In the genomic region with DNA sequence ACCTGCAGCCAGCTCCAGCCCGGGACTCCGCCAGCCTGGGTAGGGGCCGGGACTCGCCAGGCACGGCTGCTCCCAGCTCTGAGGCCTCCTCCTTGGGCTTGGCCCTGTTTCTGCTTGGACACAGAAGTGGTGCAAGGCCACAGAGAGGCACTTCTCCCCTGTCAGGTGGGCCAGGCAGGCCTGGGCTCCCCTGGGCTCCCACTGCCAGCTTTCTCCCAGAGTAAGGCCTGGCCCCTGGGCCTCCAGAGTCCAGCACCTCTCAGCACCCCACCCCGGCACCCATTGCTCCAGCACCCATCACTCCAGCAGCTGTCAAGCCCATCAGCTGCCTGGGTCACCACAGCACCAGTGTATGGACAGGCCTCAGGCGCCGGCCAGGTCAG, we compare ENCODE assay signal across 16 cellular contexts.
DNase-seq lines count a peak whose midpoint lies in the region; ATAC-seq, FAIRE-seq and TF ChIP-seq lines count a peak whose summit lies in the region.
"Had no signal": no experiment of that assay in that cellular context is flagged by ENCODE, and none has a peak within 500 bp of the region (broad histone marks: within the 10 kb centered on the region; RNA-seq: fewer than 3 reads in every experiment).

No MANE protein-coding gene starts in this region.

- no peak overlapping the region for H3K4me3 ChIP-seq in H7 (ENCODE audit: insufficient read depth, low read depth, low read length)
- H3K4me3 ChIP-seq in body of pancreas = no peak overlapping the region
- no peak overlapping the region for H3K4me3 ChIP-seq in sigmoid colon
- H3K4me3 ChIP-seq in esophagus squamous epithelium = no peak overlapping the region
- H3K4me3 ChIP-seq: right lobe of liver, SJSA1 had no signal

- DNase-seq in H7 (peak; percentile 93), body of pancreas (peak in 3 of 4 donors; percentile 13 to 55 (median 53)), sigmoid colon (peak; percentile 67), HTR-8/SVneo (ENCODE audit: insufficient read length, low spot score) (no peak), esophagus squamous epithelium (lab: John Stamatoyannopoulos, UW) (no peak), ureter (ENCODE audit: low spot score) (no peak)
- DNase-seq: activated CD4-positive, CD25-positive, alpha-beta regulatory T cell treated with anti-CD3 and anti-CD28 coated beads, Interleukin-2, amount 50 U/mL, for 72 hours; activated naive CD4-positive, alpha-beta T cell treated with anti-CD3 and anti-CD28 coated beads for 36 hours; COR-L47; NCI-H187; NCI-H524 treated with DMSO at 0.1 percent for 48 hours; right lobe of liver; T-helper 9 cell had no signal

- ATAC-seq in body of pancreas = no peak
- ATAC-seq: right lobe of liver had no signal

- TF ChIP-seq EP300 in sigmoid colon (IDR thresholded peaks at IDR 0.05) = no peak

- H3K4me1 ChIP-seq in body of pancreas (peaks cover 53% of the 10 kb centered on the region), sigmoid colon (peaks cover 0 to under 1% (median 0%) of the 10 kb centered on the region in 4 donors), esophagus squamous epithelium (no peaks in the 10 kb centered on the region)
- H3K4me1 ChIP-seq: right lobe of liver, SJSA1 had no signal

- H3K36me3 ChIP-seq in H7 (replicated peaks; ENCODE audit: control insufficient read depth, insufficient read depth, low read length) (no peaks in the 10 kb centered on the region; the same call in 1 of the 2 replicates), body of pancreas (replicated peaks in 1 of 2; ENCODE audit: insufficient read depth in 1 of 2, low read depth in 2 of 2) (no peaks in the 10 kb centered on the region), sigmoid colon (peaks cover 0 to 20% (median 10%) of the 10 kb centered on the region in 4 donors), esophagus squamous epithelium (peaks cover 0 to 42% (median 0%) of the 10 kb centered on the region in 3 donors)

- no peak overlapping the region for H3K27ac ChIP-seq in body of pancreas
- H3K27ac ChIP-seq in layer of hippocampus (ENCODE audit: low read depth, low read length) = peak overlapping the region; percentile 71
- no peak overlapping the region for H3K27ac ChIP-seq in sigmoid colon
- H3K27ac ChIP-seq in esophagus squamous epithelium = no peak overlapping the region
- H3K27ac ChIP-seq: right lobe of liver, SJSA1 had no signal

- no peak for FAIRE-seq in HTR-8/SVneo (lab: Jason Lieb, UNC)
- FAIRE-seq: islet of Langerhans had no signal

- intact Hi-C loops in body of pancreas (cut with DNase I) (no loop called here), sigmoid colon (cut with DNase I) (no loop called here), esophagus squamous epithelium (cut with DNase I) (no loop called here)

- 82% methylated on average over 8 of the region's 8 CpGs; no CpG with 5 or more reads in 1 of the 2 donors for WGBS in body of pancreas, 2 donors
- 92 to 94% methylated on average over 8 of the region's 8 CpGs for WGBS in sigmoid colon, 2 donors
- WGBS in esophagus squamous epithelium, 2 donors = 100% methylated on average over 2 of the region's 8 CpGs; no CpG with 5 or more reads in 1 of the 2 donors

- no peak for TF ChIP-seq CTCF in body of pancreas (IDR thresholded peaks at IDR 0.05)
- TF ChIP-seq CTCF in sigmoid colon (IDR thresholded peaks at IDR 0.05) = no peak
- no peak for TF ChIP-seq CTCF in esophagus squamous epithelium (IDR thresholded peaks at IDR 0.05)

- H3K27me3 ChIP-seq in H7 (ENCODE audit: control insufficient read depth, insufficient read depth, low read length) = no peaks in the 10 kb centered on the region
- no peaks in the 10 kb centered on the region for H3K27me3 ChIP-seq in body of pancreas
- H3K27me3 ChIP-seq in layer of hippocampus (ENCODE audit: control insufficient read depth, insufficient read depth, low read length) = no peaks in the 10 kb centered on the region
- no peaks in the 10 kb centered on the region for H3K27me3 ChIP-seq in sigmoid colon
- H3K27me3 ChIP-seq in esophagus squamous epithelium = no peaks in the 10 kb centered on the region
- H3K27me3 ChIP-seq: right lobe of liver, SJSA1 had no signal

- TF ChIP-seq POLR2A in body of pancreas (IDR thresholded peaks at IDR 0.05) (no peak), sigmoid colon (IDR thresholded peaks at IDR 0.05) (no peak), esophagus squamous epithelium (IDR thresholded peaks at IDR 0.05) (no peak)

- H3K9me3 ChIP-seq in body of pancreas (no peaks in the 10 kb centered on the region), sigmoid colon (no peaks in the 10 kb centered on the region), esophagus squamous epithelium (no peaks in the 10 kb centered on the region)
- H3K9me3 ChIP-seq: right lobe of liver, SJSA1 had no signal

Comparison
In these comparisons a context has a peak if more than half of its experiments do, and no peak if none do; other contexts are left out.
1. DNase-seq: peak in H7 (single experiment), body of pancreas (3 of 4) and sigmoid colon (single experiment); none in HTR-8/SVneo (single experiment), esophagus squamous epithelium (single experiment) and ureter (single experiment).